Comparison of ENCODE assay signal across 1 cellular context in the genomic region with DNA sequence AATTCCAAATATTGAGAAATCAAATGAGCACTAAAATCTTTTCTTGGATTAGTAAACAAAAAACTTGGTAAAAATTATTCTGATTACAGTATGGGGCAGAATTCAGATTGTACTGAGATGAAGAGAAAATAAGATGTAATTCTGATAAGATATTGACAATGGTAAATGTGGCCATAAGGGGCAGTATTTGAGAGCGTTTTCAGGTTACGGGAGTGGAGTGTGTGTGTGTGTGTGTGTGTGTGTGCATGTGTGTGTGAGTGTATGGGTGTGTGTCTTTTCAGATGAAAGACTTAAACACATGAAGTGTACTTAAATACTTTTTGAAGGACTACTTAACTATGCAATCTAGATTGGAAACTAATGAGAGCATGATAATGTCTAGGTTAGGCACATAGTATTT.
TF ChIP-seq lines count a peak whose summit lies in the region.

No MANE protein-coding gene starts in this region.

TF ChIP-seq in WTC11, 78 proteins besides CTCF, POLR2A, EP300 and RAD21 (continued from another document):
- TF ChIP-seq, protein P1, sequence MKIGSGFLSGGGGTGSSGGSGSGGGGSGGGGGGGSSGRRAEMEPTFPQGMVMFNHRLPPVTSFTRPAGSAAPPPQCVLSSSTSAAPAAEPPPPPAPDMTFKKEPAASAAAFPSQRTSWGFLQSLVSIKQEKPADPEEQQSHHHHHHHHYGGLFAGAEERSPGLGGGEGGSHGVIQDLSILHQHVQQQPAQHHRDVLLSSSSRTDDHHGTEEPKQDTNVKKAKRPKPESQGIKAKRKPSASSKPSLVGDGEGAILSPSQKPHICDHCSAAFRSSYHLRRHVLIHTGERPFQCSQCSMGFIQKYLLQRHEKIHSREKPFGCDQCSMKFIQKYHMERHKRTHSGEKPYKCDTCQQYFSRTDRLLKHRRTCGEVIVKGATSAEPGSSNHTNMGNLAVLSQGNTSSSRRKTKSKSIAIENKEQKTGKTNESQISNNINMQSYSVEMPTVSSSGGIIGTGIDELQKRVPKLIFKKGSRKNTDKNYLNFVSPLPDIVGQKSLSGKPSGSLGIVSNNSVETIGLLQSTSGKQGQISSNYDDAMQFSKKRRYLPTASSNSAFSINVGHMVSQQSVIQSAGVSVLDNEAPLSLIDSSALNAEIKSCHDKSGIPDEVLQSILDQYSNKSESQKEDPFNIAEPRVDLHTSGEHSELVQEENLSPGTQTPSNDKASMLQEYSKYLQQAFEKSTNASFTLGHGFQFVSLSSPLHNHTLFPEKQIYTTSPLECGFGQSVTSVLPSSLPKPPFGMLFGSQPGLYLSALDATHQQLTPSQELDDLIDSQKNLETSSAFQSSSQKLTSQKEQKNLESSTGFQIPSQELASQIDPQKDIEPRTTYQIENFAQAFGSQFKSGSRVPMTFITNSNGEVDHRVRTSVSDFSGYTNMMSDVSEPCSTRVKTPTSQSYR (CRISPR knock-in tag; IDR thresholded peaks at IDR 0.05), result no peak
- TF ChIP-seq MYBL2 (CRISPR knock-in tag; IDR thresholded peaks at IDR 0.05), result no peak
- TF ChIP-seq ZNF423 (CRISPR knock-in tag; IDR thresholded peaks at IDR 0.05), result no peak
- TF ChIP-seq, protein P2, sequence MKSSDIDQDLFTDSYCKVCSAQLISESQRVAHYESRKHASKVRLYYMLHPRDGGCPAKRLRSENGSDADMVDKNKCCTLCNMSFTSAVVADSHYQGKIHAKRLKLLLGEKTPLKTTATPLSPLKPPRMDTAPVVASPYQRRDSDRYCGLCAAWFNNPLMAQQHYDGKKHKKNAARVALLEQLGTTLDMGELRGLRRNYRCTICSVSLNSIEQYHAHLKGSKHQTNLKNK (CRISPR knock-in tag; IDR thresholded peaks at IDR 0.05), result no peak
- TF ChIP-seq, protein P3, sequence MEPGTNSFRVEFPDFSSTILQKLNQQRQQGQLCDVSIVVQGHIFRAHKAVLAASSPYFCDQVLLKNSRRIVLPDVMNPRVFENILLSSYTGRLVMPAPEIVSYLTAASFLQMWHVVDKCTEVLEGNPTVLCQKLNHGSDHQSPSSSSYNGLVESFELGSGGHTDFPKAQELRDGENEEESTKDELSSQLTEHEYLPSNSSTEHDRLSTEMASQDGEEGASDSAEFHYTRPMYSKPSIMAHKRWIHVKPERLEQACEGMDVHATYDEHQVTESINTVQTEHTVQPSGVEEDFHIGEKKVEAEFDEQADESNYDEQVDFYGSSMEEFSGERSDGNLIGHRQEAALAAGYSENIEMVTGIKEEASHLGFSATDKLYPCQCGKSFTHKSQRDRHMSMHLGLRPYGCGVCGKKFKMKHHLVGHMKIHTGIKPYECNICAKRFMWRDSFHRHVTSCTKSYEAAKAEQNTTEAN (CRISPR knock-in tag; IDR thresholded peaks at IDR 0.05), result no peak
- no peak for TF ChIP-seq ELF4 (CRISPR knock-in tag; IDR thresholded peaks at IDR 0.05; ENCODE audit: low read depth)
- TF ChIP-seq PRRX2 (CRISPR knock-in tag; IDR thresholded peaks at IDR 0.05), result no peak
- TF ChIP-seq TP53 (CRISPR knock-in tag; IDR thresholded peaks at IDR 0.05), result no peak
- TF ChIP-seq ZNF671 (CRISPR knock-in tag; IDR thresholded peaks at IDR 0.05), result no peak
- no peak for TF ChIP-seq ZNF121 (CRISPR knock-in tag; IDR thresholded peaks at IDR 0.05)
- TF ChIP-seq, protein P4, sequence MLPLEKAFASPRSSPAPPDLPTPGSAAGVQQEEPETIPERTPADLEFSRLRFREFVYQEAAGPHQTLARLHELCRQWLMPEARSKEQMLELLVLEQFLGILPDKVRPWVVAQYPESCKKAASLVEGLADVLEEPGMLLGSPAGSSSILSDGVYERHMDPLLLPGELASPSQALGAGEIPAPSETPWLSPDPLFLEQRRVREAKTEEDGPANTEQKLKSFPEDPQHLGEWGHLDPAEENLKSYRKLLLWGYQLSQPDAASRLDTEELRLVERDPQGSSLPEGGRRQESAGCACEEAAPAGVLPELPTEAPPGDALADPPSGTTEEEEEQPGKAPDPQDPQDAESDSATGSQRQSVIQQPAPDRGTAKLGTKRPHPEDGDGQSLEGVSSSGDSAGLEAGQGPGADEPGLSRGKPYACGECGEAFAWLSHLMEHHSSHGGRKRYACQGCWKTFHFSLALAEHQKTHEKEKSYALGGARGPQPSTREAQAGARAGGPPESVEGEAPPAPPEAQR (CRISPR knock-in tag; IDR thresholded peaks at IDR 0.05), result no peak
- TF ChIP-seq, protein P5, sequence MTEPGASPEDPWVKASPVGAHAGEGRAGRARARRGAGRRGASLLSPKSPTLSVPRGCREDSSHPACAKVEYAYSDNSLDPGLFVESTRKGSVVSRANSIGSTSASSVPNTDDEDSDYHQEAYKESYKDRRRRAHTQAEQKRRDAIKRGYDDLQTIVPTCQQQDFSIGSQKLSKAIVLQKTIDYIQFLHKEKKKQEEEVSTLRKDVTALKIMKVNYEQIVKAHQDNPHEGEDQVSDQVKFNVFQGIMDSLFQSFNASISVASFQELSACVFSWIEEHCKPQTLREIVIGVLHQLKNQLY (CRISPR knock-in tag; IDR thresholded peaks at IDR 0.05), result no peak
- TF ChIP-seq TCF7 (CRISPR knock-in tag; IDR thresholded peaks at IDR 0.05; ENCODE audit: low read depth), result no peak
